ENCODE assay signal across 30 cellular contexts in genomic region chr11:26844963-26845362, GRCh38.
"Had no signal": no experiment of that assay in that cellular context is flagged by ENCODE, and none has a peak within 500 bp of the region (broad histone marks: within the 10 kb centered on the region; RNA-seq: fewer than 3 reads in every experiment).

No MANE protein-coding gene starts in this region.

- H3K4me2 ChIP-seq: PC-9 had no signal

- H3K27me3 Mint-ChIP-seq: activated CD4-positive, alpha-beta memory T cell treated with anti-CD3 and anti-CD28 coated beads for 36 hours; activated naive CD8-positive, alpha-beta T cell treated with anti-CD3 and anti-CD28 coated beads, Interleukin-2, amount 10 ng/mL, durations not matched to agents 7 days and 5 days; brain had no signal

- H3K27ac Mint-ChIP-seq: activated CD4-positive, alpha-beta memory T cell treated with anti-CD3 and anti-CD28 coated beads for 36 hours; activated naive CD8-positive, alpha-beta T cell treated with anti-CD3 and anti-CD28 coated beads, Interleukin-2, amount 10 ng/mL, durations not matched to agents 7 days and 5 days; brain; WTC11 had no signal

- H3K9me3 Mint-ChIP-seq: brain, WTC11 had no signal

- H3K27ac ChIP-seq: PC-9, SK-N-MC had no signal

- H3K4me3 ChIP-seq: PC-9, SK-N-MC had no signal

- H2AFZ ChIP-seq: PC-9 had no signal

- DNase-seq: activated CD4-positive, alpha-beta memory T cell treated with anti-CD3 and anti-CD28 coated beads for 36 hours; activated CD4-positive, alpha-beta T cell treated with anti-CD3 and anti-CD28 coated beads for 4 hours; activated CD4-positive, alpha-beta T cell treated with anti-CD3 and anti-CD28 coated beads, Interleukin-2, amount 50 U/mL, for 1 hour; activated CD8-positive, alpha-beta memory T cell treated with anti-CD3 and anti-CD28 coated beads, Interleukin-2, amount 50 U/mL, for 4 hours; activated effector memory CD4-positive, alpha-beta T cell treated with anti-CD3 and anti-CD28 coated beads, Interleukin-2, amount 50 U/mL, for 16 hours; activated naive CD4-positive, alpha-beta T cell; activated naive CD4-positive, alpha-beta T cell treated with anti-CD3 and anti-CD28 coated beads, Interleukin-2, amount 50 U/mL, for 16 hours; activated naive CD8-positive, alpha-beta T cell treated with anti-CD3 and anti-CD28 coated beads, Interleukin-2, amount 10 ng/mL, durations not matched to agents 7 days and 5 days; activated T-cell treated with anti-CD3 and anti-CD28 coated beads for 4 hours; activated T-cell treated with anti-CD3 and anti-CD28 coated beads, Interleukin-2, amount 50 U/mL, for 4 hours; caudate nucleus; Kasumi-1; KG1; NCI-H1092 treated with DMSO at 0.1 percent for 48 hours; NCI-H1417; NCI-H146; NCI-H187; NCI-H2029 treated with DMSO at 0.1 percent for 48 hours; NCI-H2107; NCI-H2171; NCI-H510A; NCI-H526; NCI-H748 treated with DMSO at 0.1 percent for 48 hours; NK-92 treated with Interleukin-12 subunit alpha and Interleukin-12 subunit beta, amount 100 ng/mL, for 24 hours; PC-9; Right ventricle myocardium superior had no signal

- H3K4me1 Mint-ChIP-seq: activated naive CD8-positive, alpha-beta T cell treated with anti-CD3 and anti-CD28 coated beads, Interleukin-2, amount 10 ng/mL, durations not matched to agents 7 days and 5 days had no signal

- H3K4me3 Mint-ChIP-seq: activated CD4-positive, alpha-beta memory T cell treated with anti-CD3 and anti-CD28 coated beads for 36 hours; activated naive CD8-positive, alpha-beta T cell treated with anti-CD3 and anti-CD28 coated beads, Interleukin-2, amount 10 ng/mL, durations not matched to agents 7 days and 5 days; activated T-cell treated with anti-CD3 and anti-CD28 coated beads, Interleukin-2, amount 50 U/mL, for 4 hours; brain; WTC11 had no signal

- H3K36me3 Mint-ChIP-seq: activated CD4-positive, alpha-beta memory T cell treated with anti-CD3 and anti-CD28 coated beads for 36 hours; activated naive CD8-positive, alpha-beta T cell treated with anti-CD3 and anti-CD28 coated beads, Interleukin-2, amount 10 ng/mL, durations not matched to agents 7 days and 5 days; brain; WTC11 had no signal

- ATAC-seq: activated CD4-positive, CD25-positive, alpha-beta regulatory T cell treated with anti-CD3 and anti-CD28 coated beads, Interleukin-2, amount 50 U/mL, for 24 hours; activated T-cell treated with anti-CD3 and anti-CD28 coated beads, Interleukin-2, amount 50 U/mL, for 4 hours; WTC11 had no signal
